Comparison of ENCODE assay signal across 22 cellular contexts in genomic region chr6:56875961-56876360, GRCh38.
A peak's percentile ranks its signal among the peaks of the same experiment; 100 is the strongest.
DNase-seq lines count a peak whose midpoint lies in the region; ATAC-seq, FAIRE-seq and TF ChIP-seq lines count a peak whose summit lies in the region.
"Had no signal": no experiment of that assay in that cellular context is flagged by ENCODE, and none has a peak within 500 bp of the region (broad histone marks: within the 10 kb centered on the region; RNA-seq: fewer than 3 reads in every experiment).

No MANE protein-coding gene starts in this region.

- CTCF ChIA-PET in A549 (lab: Yijun Ruan, JAX): interaction anchor here (0.7 to 1.2 kb wide), 4 partner anchors 10 to 15 kb away, joined by 3 to 4 read pairs (median 3); no protein-coding TSS in a partner anchor

- DNase-seq in A549 (ENCODE audit: low read depth in 1 of 2, low spot score in 1 of 2) (peak; percentile 57 to 73), HFFc6 (no peak), RKO (ENCODE audit: low spot score) (peak; percentile 55), kidney tubule cell (ENCODE audit: low spot score) (peak; percentile 76), aorta (no peak), H4 (ENCODE audit: low spot score) (no peak), amygdala (lab: John Stamatoyannopoulos, UW) (no peak)
- DNase-seq: 8988T, AML-193, Calu3, DMS79 treated with DMSO at 0.1 percent for 48 hours, GDM1, KG1, NCI-H1105 treated with DMSO at 0.1 percent for 48 hours, NCI-H187 treated with DMSO at 0.1 percent for 48 hours, NCI-H2171, NCI-H446 treated with DMSO at 0.1 percent for 48 hours, NCI-H748 treated with DMSO at 0.1 percent for 48 hours, SIG-M5 had no signal

- peaks cover 34% of the 10 kb centered on the region for H3K4me1 ChIP-seq in A549
- no peaks in the 10 kb centered on the region for H3K4me1 ChIP-seq in aorta (ENCODE audit: control insufficient read depth in 1 of 2, insufficient read depth in 2 of 2, low read length in 2 of 2)

- H3K27me3 Mint-ChIP-seq in HFFc6 (ENCODE audit: insufficient read depth): peaks cover 1% of the 10 kb centered on the region; the same call in 1 of the 2 replicates

- H3K27me3 ChIP-seq in aorta (ENCODE audit: control insufficient read depth in 1 of 2, insufficient read depth in 2 of 2, low read length in 1 of 2): no peaks in the 10 kb centered on the region

- POLR2A ChIA-PET in A549 (lab: Yijun Ruan, JAX): no interaction called here

- FAIRE-seq in A549 (lab: Jason Lieb, UNC): no peak
- FAIRE-seq: H1 had no signal

- peaks cover 48% of the 10 kb centered on the region for H3K4me1 Mint-ChIP-seq in HFFc6 (ENCODE audit: low read depth)

- 0 out of 2 replicates have a peak overlapping the region, but pooled peaks have one; percentile 1 for H3K27ac Mint-ChIP-seq in HFFc6

- ATAC-seq in A549 (peak; percentile 91 to 96), aorta (ENCODE audit: low FRiP score) (no peak), HG02981 (IDR thresholded peaks at IDR 0.05; ENCODE audit: unreplicated experiment) (no peak)
- ATAC-seq: Panc1 had no signal

- H3K4me2 ChIP-seq in A549: peak overlapping the region; percentile 71

- H3K4me3 ChIP-seq in A549 (peak overlapping the region; percentile 9; the same call in 1 of the 3 replicates), aorta (ENCODE audit: low read length in 2 of 2) (no peak overlapping the region)

- no peaks in the 10 kb centered on the region for H3K9me3 Mint-ChIP-seq in HFFc6

- no peak; a peak in 1 of 5 replicates for TF ChIP-seq RAD21 in A549 (conservative IDR thresholded peaks at IDR 0.05 in 1 of 2, IDR thresholded peaks at IDR 0.05 in 1 of 2)

- WGBS in A549 (ENCODE audit: missing lambda C conversion rate): 5% methylated on average over 5 of the region's 5 CpGs
- WGBS in aorta, 2 donors: 89 to 92% methylated on average over 5 of the region's 5 CpGs

- no peaks in the 10 kb centered on the region for H3K36me3 ChIP-seq in aorta (ENCODE audit: control insufficient read depth in 1 of 2, insufficient read depth in 2 of 2, low read length in 1 of 2)

- no peak for TF ChIP-seq POLR2A in A549 (IDR thresholded peaks at IDR 0.05; ENCODE audit: low read length)

- TF ChIP-seq CTCF in A549 (IDR thresholded peaks at IDR 0.05) (no peak), HFFc6 (IDR thresholded peaks at IDR 0.05) (no peak)

- intact Hi-C loops in aorta (cut with DNase I): no loop called here

- H3K27ac ChIP-seq in A549 (peak overlapping the region; percentile 77 to 80), aorta (ENCODE audit: low read depth in 1 of 2, low read length in 2 of 2) (no peak overlapping the region)

- H3K4me3 Mint-ChIP-seq in HFFc6: no peak overlapping the region

- H3K9me3 ChIP-seq in A549 (no peaks in the 10 kb centered on the region), aorta (ENCODE audit: control insufficient read depth, low read length) (no peaks in the 10 kb centered on the region)

- peaks cover 32% of the 10 kb centered on the region for H3K36me3 Mint-ChIP-seq in HFFc6 (ENCODE audit: low read depth)

- no peak for TF ChIP-seq EP300 in A549 (IDR thresholded peaks at IDR 0.05)

TF ChIP-seq in A549, 52 proteins besides CTCF, POLR2A, EP300 and RAD21:
- TF ChIP-seq MAX (IDR thresholded peaks at IDR 0.05): peak; percentile 41; the same call in 1 of the 2 replicates
- peak in 1 of 2 experiments; percentile 35; a peak in 3 of 4 replicates for TF ChIP-seq CEBPB (IDR thresholded peaks at IDR 0.05)
- peak; percentile 84; the same call in 1 of the 2 replicates for TF ChIP-seq ESRRA (IDR thresholded peaks at IDR 0.05; ENCODE audit: borderline replicate concordance, low read length)
- peak; percentile 41; the same call in 1 of the 2 replicates for TF ChIP-seq FOSL2 (IDR thresholded peaks at IDR 0.05)
- TF ChIP-seq FOSL2 (CRISPR knock-in tag; IDR thresholded peaks at IDR 0.05): peak; percentile 77
- TF ChIP-seq JUNB (IDR thresholded peaks at IDR 0.05): peak; percentile 52; the same call in 1 of the 2 replicates
- TF ChIP-seq MYC (IDR thresholded peaks at IDR 0.05; ENCODE audit: borderline replicate concordance, low read length): no peak
- TF ChIP-seq BHLHE40 (IDR thresholded peaks at IDR 0.05; ENCODE audit: low read depth, low read length): no peak

Comparison
In these comparisons a context has a peak if more than half of its experiments do, and no peak if none do; other contexts are left out.
1. ATAC-seq: peak in A549 (2 of 2); none in aorta (single experiment) and HG02981 (single experiment).
2. DNase-seq: peak in A549 (2 of 2), RKO (single experiment) and kidney tubule cell (single experiment); none in HFFc6 (single experiment), aorta (0 of 2), H4 (single experiment) and amygdala (0 of 56).
3. H3K27ac ChIP-seq: peak in A549 (2 of 2); none in aorta (0 of 2).